In genomic region chr7:47576031-47576908, GRCh38 we compare ENCODE assay signal across 1 cellular context.
A peak's percentile ranks its signal among the peaks of the same experiment; 100 is the strongest.
TF ChIP-seq lines count a peak whose summit lies in the region.

No MANE protein-coding gene starts in this region.

TF ChIP-seq in HepG2, 621 proteins besides CTCF, POLR2A, EP300 and RAD21 (continued from another document and continues in another):
- TF ChIP-seq FIP1L1 (IDR thresholded peaks at IDR 0.05; ENCODE audit: borderline replicate concordance, insufficient read depth, low read depth, low read length) (0 out of 2 replicates have a peak, but pooled peaks have one; percentile 53), MBD4 (IDR thresholded peaks at IDR 0.05; ENCODE audit: borderline replicate concordance, low read length) (no peak), NFATC3 (CRISPR knock-in tag; IDR thresholded peaks at IDR 0.05) (no peak), CREB1 (IDR thresholded peaks at IDR 0.05) (no peak), CREB1 (CRISPR knock-in tag; IDR thresholded peaks at IDR 0.05) (peak; percentile 64), GATAD2A (CRISPR knock-in tag; IDR thresholded peaks at IDR 0.05) (peak; percentile 74), BATF2 (CRISPR knock-in tag; IDR thresholded peaks at IDR 0.05) (no peak), RFXANK (CRISPR knock-in tag; IDR thresholded peaks at IDR 0.05) (no peak), POGK (CRISPR knock-in tag; conservative IDR thresholded peaks at IDR 0.05) (peak; percentile 78), ZNF577 (CRISPR knock-in tag; IDR thresholded peaks at IDR 0.05; ENCODE audit: borderline replicate concordance, low read depth) (no peak), ZNF138 (CRISPR knock-in tag; IDR thresholded peaks at IDR 0.05; ENCODE audit: low read depth) (no peak), ZNF484 (CRISPR knock-in tag; IDR thresholded peaks at IDR 0.05; ENCODE audit: borderline replicate concordance, low read depth) (no peak), FOXP1 (IDR thresholded peaks at IDR 0.05) (no peak), FOXP1 (CRISPR knock-in tag; IDR thresholded peaks at IDR 0.05) (peak; percentile 38; the same call in 1 of the 2 replicates), EEA1 (CRISPR knock-in tag; IDR thresholded peaks at IDR 0.05; ENCODE audit: borderline replicate concordance) (no peak), THAP7 (CRISPR knock-in tag; IDR thresholded peaks at IDR 0.05) (0 out of 2 replicates have a peak, but pooled peaks have one; percentile 63), ZNF570 (CRISPR knock-in tag; IDR thresholded peaks at IDR 0.05; ENCODE audit: borderline replicate concordance) (no peak), MEIS1 (CRISPR knock-in tag; IDR thresholded peaks at IDR 0.05; ENCODE audit: borderline replicate concordance) (peak; percentile 63; the same call in 1 of the 2 replicates), SAP130 (CRISPR knock-in tag; IDR thresholded peaks at IDR 0.05; ENCODE audit: low read depth) (peak; percentile 87), ZNF737 (CRISPR knock-in tag; IDR thresholded peaks at IDR 0.05; ENCODE audit: borderline replicate concordance) (no peak), ZNF713 (CRISPR knock-in tag; IDR thresholded peaks at IDR 0.05) (no peak), ESRRA (CRISPR knock-in tag; IDR thresholded peaks at IDR 0.05; ENCODE audit: low read depth) (peak; percentile 70), ZIK1 (CRISPR knock-in tag; IDR thresholded peaks at IDR 0.05; ENCODE audit: borderline replicate concordance, low read depth) (no peak), SCMH1 (CRISPR knock-in tag; IDR thresholded peaks at IDR 0.05; ENCODE audit: borderline replicate concordance) (no peak), ASH2L (IDR thresholded peaks at IDR 0.05; ENCODE audit: insufficient read length, low read depth, low read length) (peak; percentile 39), CAMTA2 (CRISPR knock-in tag; IDR thresholded peaks at IDR 0.05; ENCODE audit: borderline replicate concordance) (no peak), IRX3 (CRISPR knock-in tag; IDR thresholded peaks at IDR 0.05; ENCODE audit: borderline replicate concordance, low read depth) (no peak), ZFP36 (IDR thresholded peaks at IDR 0.05; ENCODE audit: borderline replicate concordance, low read depth, low read length, partially characterized antibody) (no peak), ZHX2 (IDR thresholded peaks at IDR 0.05; ENCODE audit: low read depth) (peak; percentile 51; the same call in 1 of the 2 replicates), ZHX2 (CRISPR knock-in tag; IDR thresholded peaks at IDR 0.05; ENCODE audit: borderline replicate concordance) (peak; percentile 73; the same call in 1 of the 2 replicates), ZBTB44 (CRISPR knock-in tag; IDR thresholded peaks at IDR 0.05) (no peak), ZKSCAN8 (CRISPR knock-in tag; IDR thresholded peaks at IDR 0.05; ENCODE audit: borderline replicate concordance) (peak; percentile 30; the same call in 1 of the 2 replicates), SIN3A (IDR thresholded peaks at IDR 0.05; ENCODE audit: borderline replicate concordance, low read depth, low read length) (peak; percentile 82; the same call in 1 of the 2 replicates), HBP1 (CRISPR knock-in tag; IDR thresholded peaks at IDR 0.05; ENCODE audit: low read depth) (no peak), CHD2 (IDR thresholded peaks at IDR 0.05; ENCODE audit: low read depth, low read length) (0 out of 2 replicates have a peak, but pooled peaks have one; percentile 31), DPF2 (CRISPR knock-in tag; IDR thresholded peaks at IDR 0.05; ENCODE audit: borderline replicate concordance, low read depth) (peak; percentile 52), PRPF4 (IDR thresholded peaks at IDR 0.05; ENCODE audit: low read depth, low read length, poor library complexity, severe bottlenecking) (no peak), ZNF598 (CRISPR knock-in tag; IDR thresholded peaks at IDR 0.05; ENCODE audit: borderline replicate concordance) (no peak), ZBTB40 (IDR thresholded peaks at IDR 0.05) (no peak), ZBTB40 (CRISPR knock-in tag; IDR thresholded peaks at IDR 0.05) (no peak), HHEX (CRISPR knock-in tag; IDR thresholded peaks at IDR 0.05) (no peak), ZNF10 (CRISPR knock-in tag; IDR thresholded peaks at IDR 0.05; ENCODE audit: borderline replicate concordance, low read depth) (no peak)
